1 cellular context compared by ENCODE assay signal in the genomic region with DNA sequence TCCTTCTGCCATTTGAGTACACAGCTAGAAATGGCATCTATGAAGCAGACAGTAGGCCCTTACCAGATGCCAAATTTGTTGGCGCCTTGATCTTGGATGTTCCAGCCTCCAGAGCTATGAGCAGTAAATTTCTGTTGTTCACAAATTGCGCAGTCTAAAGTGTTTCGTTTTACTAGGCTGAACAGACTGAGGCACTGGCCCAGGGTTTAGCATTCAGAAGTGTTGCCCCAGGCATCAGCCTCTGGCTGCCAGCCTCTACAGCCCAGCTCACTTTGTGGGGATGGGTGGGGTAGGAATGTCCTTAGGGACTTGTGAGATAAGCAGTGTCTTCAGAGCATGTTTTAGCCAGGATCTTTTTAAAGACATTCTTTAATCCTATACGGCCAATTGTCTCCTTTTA.
TF ChIP-seq lines count a peak whose summit lies in the region.

No MANE protein-coding gene starts in this region.

TF ChIP-seq in GM23338, 12 proteins besides CTCF, POLR2A, EP300 and RAD21:
- TF ChIP-seq, protein P1, sequence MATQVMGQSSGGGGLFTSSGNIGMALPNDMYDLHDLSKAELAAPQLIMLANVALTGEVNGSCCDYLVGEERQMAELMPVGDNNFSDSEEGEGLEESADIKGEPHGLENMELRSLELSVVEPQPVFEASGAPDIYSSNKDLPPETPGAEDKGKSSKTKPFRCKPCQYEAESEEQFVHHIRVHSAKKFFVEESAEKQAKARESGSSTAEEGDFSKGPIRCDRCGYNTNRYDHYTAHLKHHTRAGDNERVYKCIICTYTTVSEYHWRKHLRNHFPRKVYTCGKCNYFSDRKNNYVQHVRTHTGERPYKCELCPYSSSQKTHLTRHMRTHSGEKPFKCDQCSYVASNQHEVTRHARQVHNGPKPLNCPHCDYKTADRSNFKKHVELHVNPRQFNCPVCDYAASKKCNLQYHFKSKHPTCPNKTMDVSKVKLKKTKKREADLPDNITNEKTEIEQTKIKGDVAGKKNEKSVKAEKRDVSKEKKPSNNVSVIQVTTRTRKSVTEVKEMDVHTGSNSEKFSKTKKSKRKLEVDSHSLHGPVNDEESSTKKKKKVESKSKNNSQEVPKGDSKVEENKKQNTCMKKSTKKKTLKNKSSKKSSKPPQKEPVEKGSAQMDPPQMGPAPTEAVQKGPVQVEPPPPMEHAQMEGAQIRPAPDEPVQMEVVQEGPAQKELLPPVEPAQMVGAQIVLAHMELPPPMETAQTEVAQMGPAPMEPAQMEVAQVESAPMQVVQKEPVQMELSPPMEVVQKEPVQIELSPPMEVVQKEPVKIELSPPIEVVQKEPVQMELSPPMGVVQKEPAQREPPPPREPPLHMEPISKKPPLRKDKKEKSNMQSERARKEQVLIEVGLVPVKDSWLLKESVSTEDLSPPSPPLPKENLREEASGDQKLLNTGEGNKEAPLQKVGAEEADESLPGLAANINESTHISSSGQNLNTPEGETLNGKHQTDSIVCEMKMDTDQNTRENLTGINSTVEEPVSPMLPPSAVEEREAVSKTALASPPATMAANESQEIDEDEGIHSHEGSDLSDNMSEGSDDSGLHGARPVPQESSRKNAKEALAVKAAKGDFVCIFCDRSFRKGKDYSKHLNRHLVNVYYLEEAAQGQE (IDR thresholded peaks at IDR 0.05; ENCODE audit: unreplicated experiment), result no peak
- TF ChIP-seq EZH2 (IDR thresholded peaks at IDR 0.05; ENCODE audit: low read depth, unreplicated experiment) (no peak), JUNB (IDR thresholded peaks at IDR 0.05; ENCODE audit: unreplicated experiment) (no peak)
